39 cellular contexts compared by ENCODE assay signal in the genomic region with DNA sequence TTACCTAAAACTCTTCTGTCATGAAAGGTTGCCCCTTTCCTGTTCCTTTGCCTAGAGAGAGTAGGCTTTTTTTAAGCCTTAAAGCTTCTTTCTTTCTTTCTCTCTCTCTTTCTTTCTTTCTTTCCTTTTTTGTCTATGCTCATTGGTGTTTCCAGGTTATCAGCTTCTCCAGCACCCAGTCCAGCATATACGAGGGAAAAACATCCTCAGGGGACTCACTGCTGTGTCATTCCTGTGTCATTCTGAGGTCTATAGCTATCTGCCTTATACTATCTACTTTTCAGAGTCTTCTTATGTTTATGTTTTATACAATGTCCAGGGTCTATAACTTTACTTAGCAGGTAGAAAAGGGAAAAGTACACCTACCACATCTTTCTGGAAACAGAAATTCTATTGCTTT. TPM values are rescaled to one million over a fixed set of nuclear protein-coding genes. Genes with fewer than 3 reads are reported as not detected.
"Had no signal": no experiment of that assay in that cellular context is flagged by ENCODE, and none has a peak within 500 bp of the region (broad histone marks: within the 10 kb centered on the region; RNA-seq: fewer than 3 reads in every experiment).

No MANE protein-coding gene starts in this region.

- H3K9me3 ChIP-seq: adrenal gland, ascending aorta, body of pancreas, breast epithelium had no signal

- FAIRE-seq: bronchial epithelial cell had no signal

- ATAC-seq: activated naive CD4-positive, alpha-beta T cell treated with anti-CD3 and anti-CD28 coated beads, Interleukin-2, amount 50 U/mL, for 72 hours; activated naive CD8-positive, alpha-beta T cell treated with anti-CD3 and anti-CD28 coated beads, Interleukin-2, amount 50 U/mL, for 24 hours; activated T-cell treated with anti-CD3 and anti-CD28 coated beads, Interleukin-2, amount 50 U/mL, for 4 hours; activated T-cell treated with anti-CD3 and anti-CD28 coated beads, Interleukin-2, amount 50 U/mL, for 72 hours; activated T-helper 17 cell treated with anti-CD3 and anti-CD28 coated beads, Interleukin-2, amount 50 U/mL, for 72 hours; body of pancreas had no signal

- H3K27ac ChIP-seq: adrenal gland, ascending aorta, body of pancreas, brain microvascular endothelial cell, breast epithelium, cardiac muscle cell had no signal

- H3K4me3 ChIP-seq: adrenal gland, ascending aorta, body of pancreas, breast epithelium, cardiac muscle cell had no signal

- H3K36me3 ChIP-seq: adrenal gland, ascending aorta, brain microvascular endothelial cell, breast epithelium, cardiac muscle cell had no signal

- H3K27me3 ChIP-seq: ascending aorta, body of pancreas, brain microvascular endothelial cell, cardiac muscle cell had no signal

- H3K4me1 ChIP-seq: adrenal gland, ascending aorta, body of pancreas, breast epithelium had no signal

- DNase-seq: activated effector memory CD4-positive, alpha-beta T cell treated with anti-CD3 and anti-CD28 coated beads, Interleukin-2, amount 50 U/mL, for 16 hours; activated effector memory CD4-positive, alpha-beta T cell treated with Interleukin-2 at 50 U/mL for 16 hours; activated gamma-delta T cell; activated gamma-delta T cell treated with Interleukin-2 at 50 U/mL for 16 hours; activated naive CD4-positive, alpha-beta T cell; activated naive CD4-positive, alpha-beta T cell treated with anti-CD3 and anti-CD28 coated beads for 36 hours; activated naive CD4-positive, alpha-beta T cell treated with anti-CD3 and anti-CD28 coated beads, Interleukin-2, amount 10 ng/mL, durations not matched to agents 7 days and 5 days; activated naive CD4-positive, alpha-beta T cell treated with anti-CD3 and anti-CD28 coated beads, Interleukin-2, amount 50 U/mL, for 16 hours; activated naive CD4-positive, alpha-beta T cell treated with Interleukin-2 at 50 U/mL for 16 hours; activated naive CD8-positive, alpha-beta T cell treated with anti-CD3 and anti-CD28 coated beads for 36 hours; activated naive CD8-positive, alpha-beta T cell treated with anti-CD3 and anti-CD28 coated beads, Interleukin-2, amount 10 ng/mL, durations not matched to agents 7 days and 5 days; activated naive CD8-positive, alpha-beta T cell treated with anti-CD3 and anti-CD28 coated beads, Interleukin-2, amount 50 U/mL, for 24 hours; activated T-cell treated with anti-CD3 and anti-CD28 coated beads, Interleukin-2, amount 50 U/mL, for 24 hours; activated T-cell treated with anti-CD3 and anti-CD28 coated beads, Interleukin-2, amount 50 U/mL, for 4 hours; activated T-cell treated with anti-CD3 and anti-CD28 coated beads, Interleukin-2, amount 50 U/mL, for 48 hours; activated T-cell treated with anti-CD3 and anti-CD28 coated beads, Interleukin-2, amount 50 U/mL, for 72 hours; adrenal gland; amniotic stem cell; amygdala; anterior cingulate cortex; aorta; body of pancreas; brain microvascular endothelial cell; caudate nucleus; central memory CD4-positive, alpha-beta T cell; cerebellar nuclear complex had no signal

RNA-seq across cellular contexts. Expression of gene USP27X, which starts 10.5 kb away (rescaled TPM):
- total RNA-seq: ascending aorta had no signal

RNA-seq across cellular contexts. Expression of gene PAGE4, which starts 39.6 kb away (rescaled TPM):
- total RNA-seq: activated naive CD4-positive, alpha-beta T cell treated with anti-CD3 and anti-CD28 coated beads for 36 hours; activated naive CD4-positive, alpha-beta T cell treated with anti-CD3 and anti-CD28 coated beads, Interleukin-2, amount 50 U/mL, for 72 hours; activated naive CD8-positive, alpha-beta T cell treated with anti-CD3 and anti-CD28 coated beads for 36 hours; activated naive CD8-positive, alpha-beta T cell treated with anti-CD3 and anti-CD28 coated beads, Interleukin-2, amount 10 ng/mL, durations not matched to agents 7 days and 5 days; activated T-cell treated with anti-CD3 and anti-CD28 coated beads, Interleukin-2, amount 50 U/mL, for 4 hours; activated T-cell treated with anti-CD3 and anti-CD28 coated beads, Interleukin-2, amount 50 U/mL, for 72 hours; activated T-helper 1 cell treated with anti-CD3 and anti-CD28 coated beads, Interleukin-12 subunit alpha, Interleukin-12 subunit beta, Interleukin-2, Interleukin-4 antibody, amounts not matched to agents 30 ng/mL and 10 ng/mL and 1 ng/mL, durations not matched to agents 14 hours and 24 hours and 36 hours; activated T-helper 17 cell treated with anti-CD3 and anti-CD28 coated beads, Interleukin-2, amount 50 U/mL, for 72 hours; activated T-helper 2 cell treated with anti-CD3 and anti-CD28 coated beads, Interferon-gamma antibody, Interleukin-2, Interleukin-4, amounts not matched to agents 10 μg/mL and 5 μg/mL and 100 μg/mL, durations not matched to agents 14 hours and 24 hours and 36 hours; aorta; ascending aorta; astrocyte; body of pancreas; breast epithelium; bronchial epithelial cell; cardiac muscle cell; cardiac septum; cerebellum; chondrocyte had no signal
- polyA plus RNA-seq: adipose tissue, aorta, cardiac muscle cell had no signal
